ENCODE assay signal across 10 cellular contexts in the genomic region with DNA sequence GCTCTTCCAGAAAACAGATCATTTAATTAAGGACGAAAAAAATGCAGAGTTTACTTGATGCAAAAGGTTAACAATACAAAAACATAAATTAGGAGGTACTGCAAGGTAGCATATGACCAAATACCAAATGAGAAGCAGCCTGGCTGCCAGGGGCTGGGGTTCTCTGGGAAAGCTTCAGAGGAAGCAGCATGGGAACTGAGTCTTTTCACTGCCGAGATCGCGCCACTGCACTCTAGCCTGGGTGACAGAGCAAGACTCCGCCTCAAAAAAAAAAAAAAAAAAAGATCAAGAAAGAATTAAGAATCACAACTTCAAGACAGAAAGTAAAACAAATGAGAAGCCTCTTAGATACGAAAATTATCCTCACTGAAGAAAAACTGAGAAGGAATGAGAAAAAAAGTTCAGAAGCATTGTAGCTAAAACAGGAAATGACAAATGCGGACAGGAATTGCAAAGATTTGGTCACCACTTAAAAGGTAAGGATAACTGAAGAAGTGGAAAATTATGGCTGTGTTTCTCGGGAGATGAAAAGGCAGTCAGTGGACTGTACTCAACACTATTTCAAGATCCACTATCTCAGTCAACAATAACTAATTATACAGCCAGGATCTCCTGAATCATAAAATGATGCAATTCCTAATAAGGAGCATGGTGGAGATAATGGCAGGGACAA. TPM values are rescaled to one million over a fixed set of nuclear protein-coding genes. Genes with fewer than 3 reads are reported as not detected.
DNase-seq lines count a peak whose midpoint lies in the region; ATAC-seq and TF ChIP-seq lines count a peak whose summit lies in the region.
"Had no signal": no experiment of that assay in that cellular context is flagged by ENCODE, and none has a peak within 500 bp of the region (broad histone marks: within the 10 kb centered on the region; RNA-seq: fewer than 3 reads in every experiment).

No MANE protein-coding gene starts in this region.

- TF ChIP-seq CTCF in endothelial cell (IDR thresholded peaks at IDR 0.05; ENCODE audit: unreplicated experiment): no peak
- no peak for TF ChIP-seq CTCF in osteocyte (IDR thresholded peaks at IDR 0.05)
- TF ChIP-seq CTCF in testis (IDR thresholded peaks at IDR 0.05): no peak

- H3K27me3 ChIP-seq in testis: no peaks in the 10 kb centered on the region
- H3K27me3 ChIP-seq: SJCRH30 had no signal

- TF ChIP-seq POLR2A in testis (IDR thresholded peaks at IDR 0.05): no peak

- H3K27ac Mint-ChIP-seq in endothelial cell (ENCODE audit: unreplicated experiment) (peak overlapping the region; percentile 91), osteocyte (ENCODE audit: unreplicated experiment) (peak overlapping the region; percentile 98)

- H3K4me1 ChIP-seq in testis: peaks cover 5% of the 10 kb centered on the region
- H3K4me1 ChIP-seq: SJCRH30 had no signal

- H3K27me3 Mint-ChIP-seq in endothelial cell (ENCODE audit: unreplicated experiment): peaks cover 9% of the 10 kb centered on the region
- no peaks in the 10 kb centered on the region for H3K27me3 Mint-ChIP-seq in osteocyte (ENCODE audit: unreplicated experiment)

- H3K4me3 Mint-ChIP-seq in endothelial cell (ENCODE audit: unreplicated experiment) (peak overlapping the region; percentile 17), osteocyte (ENCODE audit: unreplicated experiment) (peak overlapping the region; percentile 84)

- peaks cover 34% of the 10 kb centered on the region for H3K4me1 Mint-ChIP-seq in endothelial cell (ENCODE audit: unreplicated experiment)
- H3K4me1 Mint-ChIP-seq in osteocyte (ENCODE audit: unreplicated experiment): peaks cover 69% of the 10 kb centered on the region

- in situ Hi-C loops in G401 (cut with HindIII; ENCODE audit: low sequenced_read_pairs): no loop called here

- ATAC-seq in GM21723 (IDR thresholded peaks at IDR 0.05; ENCODE audit: unreplicated experiment): no peak

- H3K9me3 ChIP-seq in testis: no peaks in the 10 kb centered on the region
- H3K9me3 ChIP-seq: SJCRH30 had no signal

- DNase-seq in Daoy (ENCODE audit: low read depth) (peak; percentile 58), M059J (ENCODE audit: low read depth) (peak; percentile 86), endothelial cell (ENCODE audit: low spot score) (peak; percentile 24), osteocyte (ENCODE audit: extremely low spot score, unreplicated experiment) (no peak), testis (no peak), substantia nigra (lab: John Stamatoyannopoulos, UW) (no peak), G401 (ENCODE audit: low spot score) (no peak)
- DNase-seq: SJCRH30; stimulated activated CD4-positive, alpha-beta T cell treated with anti-CD3 and anti-CD28 coated beads, Interleukin-2, amount 100 ng/mL, for 24 hours had no signal

- H3K27ac ChIP-seq in testis (no peak overlapping the region), substantia nigra (ENCODE audit: low read depth, low read length, poor library complexity, severe bottlenecking) (no peak overlapping the region)
- H3K27ac ChIP-seq: SJCRH30 had no signal

- WGBS in testis, 2 donors: 71 to 76% methylated on average over 8 of the region's 8 CpGs

- no peaks in the 10 kb centered on the region for H3K36me3 ChIP-seq in testis (ENCODE audit: low read depth, missing control alignments)
- H3K36me3 ChIP-seq: SJCRH30 had no signal

- H3K4me3 ChIP-seq in testis: no peak overlapping the region
- H3K4me3 ChIP-seq: SJCRH30 had no signal

- intact Hi-C loops in testis (cut with DNase I; ENCODE audit: low total_unique reads): no loop called here

- H3K36me3 Mint-ChIP-seq in endothelial cell (ENCODE audit: low read depth, unreplicated experiment): peaks cover 7% of the 10 kb centered on the region
- H3K36me3 Mint-ChIP-seq in osteocyte (ENCODE audit: unreplicated experiment): no peaks in the 10 kb centered on the region

- H3K9me3 Mint-ChIP-seq in endothelial cell (ENCODE audit: unreplicated experiment) (no peaks in the 10 kb centered on the region), osteocyte (ENCODE audit: unreplicated experiment) (no peaks in the 10 kb centered on the region)

RNA-seq across cellular contexts. Expression of a gene that starts 4.3 kb away (rescaled TPM):
- 42.9 and 56.0 TPM in 2 replicates for total RNA-seq in Daoy (2014; rRNA removed; shearing (Covaris generic))
- 47.0 and 74.5 TPM in 2 replicates for total RNA-seq in M059J (2014; rRNA removed; shearing (Covaris generic))
- total RNA-seq in endothelial cell (ENCODE audit: unreplicated experiment) (69.8 TPM), osteocyte (109 and 113 TPM in 2 replicates), testis (100 to 1,000 TPM; 118 to 151 TPM)
- 130 TPM for polyA plus RNA-seq in testis (ENCODE audit: insufficient read depth, low read depth, low replicate concordance)
- total RNA-seq in G401 (2014; rRNA removed; shearing (Covaris generic)): 6.4 and 12.3 TPM in 2 replicates

RNA-seq across cellular contexts. Expression of a gene that starts 4.7 kb away (rescaled TPM):
- 7.1 and 9.0 TPM in 2 replicates for total RNA-seq in Daoy (2014; rRNA removed; shearing (Covaris generic))
- total RNA-seq in M059J (2014; rRNA removed; shearing (Covaris generic)): 7.5 and 11.4 TPM in 2 replicates
- 2.2 TPM for total RNA-seq in endothelial cell (ENCODE audit: unreplicated experiment)
- total RNA-seq in osteocyte: 11.8 and 12.7 TPM in 2 replicates
- 10 to 100 TPM; 28.0 to 30.1 TPM for total RNA-seq in testis
- polyA plus RNA-seq in testis (ENCODE audit: insufficient read depth, low read depth, low replicate concordance): 13.3 TPM
- 0.06 and 0.34 TPM in 2 replicates for total RNA-seq in G401 (2014; rRNA removed; shearing (Covaris generic))

Comparison
In these comparisons a context has a peak if more than half of its experiments do, and no peak if none do; other contexts are left out.
1. DNase-seq: peak in Daoy (single experiment), M059J (single experiment) and endothelial cell (single experiment); none in osteocyte (single experiment), testis (single experiment), substantia nigra (0 of 49) and G401 (single experiment).